Comparison of ENCODE assay signal across 8 cellular contexts in genomic region chr3:124034016-124034808, GRCh38. TPM values are rescaled to one million over a fixed set of nuclear protein-coding genes. Genes with fewer than 3 reads are reported as not detected.
A peak's percentile ranks its signal among the peaks of the same experiment; 100 is the strongest.
DNase-seq lines count a peak whose midpoint lies in the region; ATAC-seq and TF ChIP-seq lines count a peak whose summit lies in the region.

No MANE protein-coding gene starts in this region.

- peaks cover 12% of the 10 kb centered on the region for H3K27me3 ChIP-seq in CD8-positive, alpha-beta T cell (ENCODE audit: insufficient read depth, low read length)
- H3K27me3 ChIP-seq in MM.1S (replicated peaks; ENCODE audit: insufficient read depth, low read length): peaks cover 21% of the 10 kb centered on the region
- peaks cover 18% of the 10 kb centered on the region for H3K27me3 ChIP-seq in mammary epithelial cell (ENCODE audit: insufficient read depth, low read length)

- POLR2A ChIA-PET in CD8-positive, alpha-beta T cell (lab: Charles Lee): no interaction called here

- H3K4me3 Mint-ChIP-seq in CD8-positive, alpha-beta T cell: peak overlapping the region; percentile 71
- peak overlapping the region; percentile 55 to 70 for H3K4me3 Mint-ChIP-seq in stimulated activated naive B cell treated with anti-CD40 and anti-IgM and Interleukin-4, amounts not matched to agents 10 μg/mL and 1 μg/mL and 100 μg/mL, for 72 hours

- H2AFZ ChIP-seq in MM.1S (ENCODE audit: low read length): peak overlapping the region; percentile 86
- peak overlapping the region; percentile 86 for H2AFZ ChIP-seq in mammary epithelial cell (ENCODE audit: low read depth, low read length)

- 12% methylated on average over 10 of the region's 46 CpGs for WGBS in mammary epithelial cell (ENCODE audit: low coverage, missing lambda C conversion rate)

- no peaks in the 10 kb centered on the region for H3K36me3 Mint-ChIP-seq in CD8-positive, alpha-beta T cell
- no peaks in the 10 kb centered on the region for H3K36me3 Mint-ChIP-seq in stimulated activated naive B cell treated with anti-CD40 and anti-IgM and Interleukin-4, amounts not matched to agents 10 μg/mL and 1 μg/mL and 100 μg/mL, for 72 hours

- BruUV-seq in mammary epithelial cell (replicated peaks; lab: Mats Ljungman, UMichigan): no TSS peak

- H3K9me2 ChIP-seq in MM.1S (replicated peaks; ENCODE audit: insufficient read depth, low read length): no peaks in the 10 kb centered on the region

- H3K9me3 ChIP-seq in CD8-positive, alpha-beta T cell (ENCODE audit: low read length): no peaks in the 10 kb centered on the region
- H3K9me3 ChIP-seq in MM.1S (replicated peaks; ENCODE audit: insufficient read depth, low read length) (no peaks in the 10 kb centered on the region), mammary epithelial cell (replicated peaks; ENCODE audit: insufficient read depth, low read length) (no peaks in the 10 kb centered on the region)

- H3K36me3 ChIP-seq in CD8-positive, alpha-beta T cell (ENCODE audit: insufficient read depth, low read length): no peaks in the 10 kb centered on the region
- H3K36me3 ChIP-seq in MM.1S (replicated peaks; ENCODE audit: insufficient read depth, low read length) (no peaks in the 10 kb centered on the region), mammary epithelial cell (ENCODE audit: insufficient read depth, low read length) (no peaks in the 10 kb centered on the region)

- no peak overlapping the region for H3K9ac ChIP-seq in MM.1S (ENCODE audit: low read length)
- H3K9ac ChIP-seq in mammary epithelial cell (ENCODE audit: insufficient read depth, low read length): no peak overlapping the region

- peaks cover 14% of the 10 kb centered on the region for H3K4me1 Mint-ChIP-seq in CD8-positive, alpha-beta T cell (ENCODE audit: low read depth)
- H3K4me1 Mint-ChIP-seq in stimulated activated naive B cell treated with anti-CD40 and anti-IgM and Interleukin-4, amounts not matched to agents 10 μg/mL and 1 μg/mL and 100 μg/mL, for 72 hours: peaks cover 6 to 9% of the 10 kb centered on the region in 2 donors

- no peak for ATAC-seq in CD8-positive, alpha-beta T cell
- ATAC-seq in stimulated activated naive B cell treated with anti-CD40 and anti-IgM and Interleukin-4, amounts not matched to agents 10 μg/mL and 1 μg/mL and 100 μg/mL, for 72 hours (replicated peaks): peak in 1 of 2 donors; percentile 18

- no peak overlapping the region for H3K27ac Mint-ChIP-seq in CD8-positive, alpha-beta T cell
- H3K27ac Mint-ChIP-seq in stimulated activated naive B cell treated with anti-CD40 and anti-IgM and Interleukin-4, amounts not matched to agents 10 μg/mL and 1 μg/mL and 100 μg/mL, for 72 hours: no peak overlapping the region

- peaks cover 39% of the 10 kb centered on the region for H3K27me3 Mint-ChIP-seq in CD8-positive, alpha-beta T cell (ENCODE audit: low read depth)
- peaks cover 36 to 40% of the 10 kb centered on the region in 2 donors for H3K27me3 Mint-ChIP-seq in stimulated activated naive B cell treated with anti-CD40 and anti-IgM and Interleukin-4, amounts not matched to agents 10 μg/mL and 1 μg/mL and 100 μg/mL, for 72 hours

- CTCF ChIA-PET in CD8-positive, alpha-beta T cell (lab: Charles Lee): no interaction called here
- CTCF ChIA-PET in mammary epithelial cell (lab: Charles Lee; ENCODE audit: low non-redundant PET): interaction anchor here (0.6 kb wide), 2 partner anchors 26 to 150 kb away, joined by 4 to 6 read pairs; partner anchors contain the start of gene MYLK

- H4K20me1 ChIP-seq in MM.1S (ENCODE audit: insufficient read depth, low read length) (no peaks in the 10 kb centered on the region), mammary epithelial cell (ENCODE audit: insufficient read depth, low read length) (no peaks in the 10 kb centered on the region)

- dilution Hi-C loops in mammary epithelial cell (cut with HindIII; ENCODE audit: low sequenced_read_pairs): no loop called here

- DNase-seq in CD8-positive, alpha-beta T cell: peak in 2 of 7 experiments; percentile 7 to 48
- DNase-seq in MM.1S: no peak
- DNase-seq in mammary epithelial cell: no peak
- peak; percentile 74 for DNase-seq in left kidney (ENCODE audit: low read depth, low spot score)
- no peak for DNase-seq in stimulated activated naive B cell treated with anti-CD40 and anti-IgM and Interleukin-4, amounts not matched to agents 10 μg/mL and 1 μg/mL and 100 μg/mL, for 72 hours
- DNase-seq in KG1 (lab: John Stamatoyannopoulos, UW): no peak
- no peak for DNase-seq in cortex of kidney (lab: John Stamatoyannopoulos, UW)
- DNase-seq in NCI-H187 treated with DMSO at 0.1 percent for 48 hours (lab: John Stamatoyannopoulos, UW): no peak

- no peak for TF ChIP-seq CTCF in CD8-positive, alpha-beta T cell (IDR thresholded peaks at IDR 0.05)
- TF ChIP-seq CTCF in MM.1S (IDR thresholded peaks at IDR 0.05; ENCODE audit: low read length) (no peak), mammary epithelial cell (conservative IDR thresholded peaks at IDR 0.05 in 1 of 2, IDR thresholded peaks at IDR 0.05 in 1 of 2; ENCODE audit: extremely low read depth in 1 of 2, insufficient read depth in 1 of 2, low read depth in 1 of 2, low read length in 2 of 2) (no peak)

- intact Hi-C loops in CD8-positive, alpha-beta T cell (cut with DNase I, micrococcal nuclease): no loop called here
- intact Hi-C loops in mammary epithelial cell (cut with micrococcal nuclease): no loop called here

- no peaks in the 10 kb centered on the region for H3K9me3 Mint-ChIP-seq in CD8-positive, alpha-beta T cell
- peaks cover 3% of the 10 kb centered on the region in 2 donors for H3K9me3 Mint-ChIP-seq in stimulated activated naive B cell treated with anti-CD40 and anti-IgM and Interleukin-4, amounts not matched to agents 10 μg/mL and 1 μg/mL and 100 μg/mL, for 72 hours

- no peaks in the 10 kb centered on the region for H3K79me2 ChIP-seq in MM.1S (ENCODE audit: low read length)
- H3K79me2 ChIP-seq in mammary epithelial cell (ENCODE audit: insufficient read depth, low read length): no peaks in the 10 kb centered on the region

- no peak overlapping the region for H3K27ac ChIP-seq in CD8-positive, alpha-beta T cell (ENCODE audit: low read depth, low read length)
- H3K27ac ChIP-seq in MM.1S (ENCODE audit: low read length): no peak overlapping the region
- H3K27ac ChIP-seq in mammary epithelial cell (ENCODE audit: insufficient read depth, low read depth, low read length): no peak overlapping the region

- H3K4me2 ChIP-seq in MM.1S (ENCODE audit: low read depth, low read length) (peak overlapping the region; percentile 99), mammary epithelial cell (ENCODE audit: insufficient read depth, low read depth, low read length) (peak overlapping the region; percentile 100)

- in situ Hi-C loops in mammary epithelial cell (cut with MboI; ENCODE audit: low sequenced_read_pairs in 2 of 2): no loop called here

- no peaks in the 10 kb centered on the region for H3K4me1 ChIP-seq in CD8-positive, alpha-beta T cell (ENCODE audit: insufficient read depth, low read length)
- no peaks in the 10 kb centered on the region for H3K4me1 ChIP-seq in MM.1S (ENCODE audit: low read length)
- peaks cover 5% of the 10 kb centered on the region for H3K4me1 ChIP-seq in mammary epithelial cell (ENCODE audit: insufficient read depth, low read length)

- H3F3A ChIP-seq in MM.1S (ENCODE audit: insufficient read depth, low read length): no peaks in the 10 kb centered on the region

- peak overlapping the region; percentile 43 for H3K4me3 ChIP-seq in CD8-positive, alpha-beta T cell (ENCODE audit: low read depth, low read length)
- H3K4me3 ChIP-seq in MM.1S (ENCODE audit: low read length): peak overlapping the region; percentile 64
- peak overlapping the region; percentile 28 to 54 (median 49) for H3K4me3 ChIP-seq in mammary epithelial cell (replicated peaks in 1 of 3; ENCODE audit: insufficient read depth in 1 of 3, low read depth in 2 of 3, low read length in 3 of 3)

RNA-seq across cellular contexts. Expression of gene KALRN, which starts 1.0 kb away (rescaled TPM):
- under 1 TPM; 0.11 to 0.28 TPM for total RNA-seq in CD8-positive, alpha-beta T cell
- total RNA-seq in mammary epithelial cell: 1 to 10 TPM; 1.4 to 4.3 TPM
- 0.76 TPM for polyA plus RNA-seq in mammary epithelial cell
- polyA minus RNA-seq in mammary epithelial cell: not detected

RNA-seq across cellular contexts. Expression of gene ROPN1, which starts 42.3 kb away (rescaled TPM):
- not detected for total RNA-seq in CD8-positive, alpha-beta T cell
- total RNA-seq in mammary epithelial cell: under 1 TPM; 0.33 to 0.92 TPM
- 1.7 TPM for polyA plus RNA-seq in mammary epithelial cell
- polyA minus RNA-seq in mammary epithelial cell: not detected
